Comparison of ENCODE assay signal across 8 cellular contexts in genomic region chr11:12110201-12110713, GRCh38. TPM values are rescaled to one million over a fixed set of nuclear protein-coding genes. Genes with fewer than 3 reads are reported as not detected.
DNase-seq lines count a peak whose midpoint lies in the region; ATAC-seq and TF ChIP-seq lines count a peak whose summit lies in the region.

MICAL2 (plus strand) TSS chr11:12110590; CDS start chr11:12162156, 51,566 bp downstream.

- H3K27me3 Mint-ChIP-seq in CD8-positive, alpha-beta T cell (ENCODE audit: low read depth), result no peaks in the 10 kb centered on the region
- peaks cover 80% of the 10 kb centered on the region for H3K27me3 Mint-ChIP-seq in endodermal cell (ENCODE audit: insufficient read depth)

- H3K4me3 Mint-ChIP-seq in CD8-positive, alpha-beta T cell, result peak within 1 kb of the TSS; percentile 83
- H3K4me3 Mint-ChIP-seq in endodermal cell, result peak within 1 kb of the TSS; percentile 56

- H3K4me1 Mint-ChIP-seq in CD8-positive, alpha-beta T cell (ENCODE audit: low read depth), result peaks cover 17% of the 10 kb centered on the region
- H3K4me1 Mint-ChIP-seq in endodermal cell, result peaks cover 6% of the 10 kb centered on the region

- peaks cover 13% of the 10 kb centered on the region for H3K4me1 ChIP-seq in CD8-positive, alpha-beta T cell (ENCODE audit: insufficient read depth, low read length)
- no peaks in the 10 kb centered on the region for H3K4me1 ChIP-seq in endodermal cell (ENCODE audit: control insufficient read depth, insufficient read depth, low read length)
- peaks cover 27% of the 10 kb centered on the region for H3K4me1 ChIP-seq in mesodermal cell (ENCODE audit: control insufficient read depth, insufficient read depth, low read length, poor library complexity, severe bottlenecking)

- no peaks in the 10 kb centered on the region for H3K9me3 ChIP-seq in CD8-positive, alpha-beta T cell (ENCODE audit: low read length)
- H3K9me3 ChIP-seq in endodermal cell (ENCODE audit: control insufficient read depth, low read length), result no peaks in the 10 kb centered on the region
- no peaks in the 10 kb centered on the region for H3K9me3 ChIP-seq in mesodermal cell (ENCODE audit: control insufficient read depth, low read length)

- WGBS in endodermal cell (ENCODE audit: insufficient coverage in 1 of 2, insufficient read length in 1 of 2), 2 experiments, result 1 to 2% methylated on average over 7 to 56 of the region's 56 CpGs
- WGBS in mesodermal cell (ENCODE audit: insufficient coverage in 2 of 2), 2 experiments, result 0 to 1% methylated on average over 29 to 46 of the region's 56 CpGs

- H3K4me3 ChIP-seq in CD8-positive, alpha-beta T cell (ENCODE audit: low read depth, low read length), result peak within 1 kb of the TSS; percentile 44
- peak within 1 kb of the TSS; percentile 81 for H3K4me3 ChIP-seq in endodermal cell (ENCODE audit: low read length)
- H3K4me3 ChIP-seq in mesodermal cell (ENCODE audit: extremely low read depth, insufficient read depth, low read length, poor library complexity, severe bottlenecking), result peak within 1 kb of the TSS; percentile 69

- POLR2A ChIA-PET in CD8-positive, alpha-beta T cell (lab: Charles Lee), result interaction anchor here (1.0 to 1.4 kb wide), 3 partner anchors 21 to 115 kb away, joined by 3 read pairs; no protein-coding TSS in a partner anchor

- no peaks in the 10 kb centered on the region for H3K36me3 ChIP-seq in CD8-positive, alpha-beta T cell (ENCODE audit: insufficient read depth, low read length)
- no peaks in the 10 kb centered on the region for H3K36me3 ChIP-seq in endodermal cell (ENCODE audit: control insufficient read depth, insufficient read depth, low read length)
- H3K36me3 ChIP-seq in mesodermal cell (ENCODE audit: control insufficient read depth, insufficient read depth, low read length), result peaks cover 21% of the 10 kb centered on the region

- CTCF ChIA-PET in CD8-positive, alpha-beta T cell (lab: Charles Lee), result interaction anchor here (1.1 to 3.8 kb wide), 5 partner anchors 11 to 126 kb away, joined by 3 to 11 read pairs (median 5); no protein-coding TSS in a partner anchor

- no peak within 1 kb of the TSS for H3K9ac ChIP-seq in endodermal cell (ENCODE audit: extremely low read depth, low read length, poor library complexity, severe bottlenecking)

- no peak within 1 kb of the TSS for H3K27ac ChIP-seq in CD8-positive, alpha-beta T cell (ENCODE audit: low read depth, low read length)
- H3K27ac ChIP-seq in endodermal cell (ENCODE audit: low read depth, low read length) (no peak within 1 kb of the TSS), mesodermal cell (ENCODE audit: low read depth, low read length, severe bottlenecking) (no peak within 1 kb of the TSS)

- H3K36me3 Mint-ChIP-seq in CD8-positive, alpha-beta T cell, result no peaks in the 10 kb centered on the region
- no peaks in the 10 kb centered on the region for H3K36me3 Mint-ChIP-seq in endodermal cell (ENCODE audit: low read depth)

- no peaks in the 10 kb centered on the region for H3K27me3 ChIP-seq in CD8-positive, alpha-beta T cell (ENCODE audit: insufficient read depth, low read length)
- H3K27me3 ChIP-seq in endodermal cell (ENCODE audit: control insufficient read depth, insufficient read depth, low read length, poor library complexity, severe bottlenecking), result peaks cover 79% of the 10 kb centered on the region

- ATAC-seq in CD8-positive, alpha-beta T cell, result peak; percentile 94
- ATAC-seq in GM21360 (IDR thresholded peaks at IDR 0.05; ENCODE audit: unreplicated experiment), result peak; percentile 99

- DNase-seq in CD8-positive, alpha-beta T cell, result peak; percentile 61 to 85 (median 79)
- DNase-seq in HS-5 (ENCODE audit: low read depth) (peak; percentile 53), NOMO-1 treated with dmso at 0.1 percent for 144 hours (lab: John Stamatoyannopoulos, UW; ENCODE audit: unreplicated experiment) (peak; percentile 92), endodermal cell (peak; percentile 94)
- DNase-seq in activated CD8-positive, alpha-beta memory T cell treated with anti-CD3 and anti-CD28 coated beads, Interleukin-2, amount 50 U/mL, for 24 hours (ENCODE audit: extremely low read depth), result peak; percentile 53
- peak; percentile 70 for DNase-seq in stimulated activated CD8-positive, alpha-beta memory T cell treated with anti-CD3 and anti-CD28 coated beads, Interleukin-15, amount 100 ng/mL, for 24 hours (ENCODE audit: low read depth)

- H3K27ac Mint-ChIP-seq in CD8-positive, alpha-beta T cell, result peak within 1 kb of the TSS; percentile 70
- no peak within 1 kb of the TSS for H3K27ac Mint-ChIP-seq in endodermal cell

- no peaks in the 10 kb centered on the region for H3K9me3 Mint-ChIP-seq in CD8-positive, alpha-beta T cell
- no peaks in the 10 kb centered on the region for H3K9me3 Mint-ChIP-seq in endodermal cell

- no peak for TF ChIP-seq CTCF in CD8-positive, alpha-beta T cell (IDR thresholded peaks at IDR 0.05)
- TF ChIP-seq CTCF in endodermal cell (conservative IDR thresholded peaks at IDR 0.05), result no peak

- intact Hi-C loops in CD8-positive, alpha-beta T cell (cut with DNase I, micrococcal nuclease), result loop anchor here in 1 of 2 experiments (1.0 to 5.0 kb wide), 3 partner anchors 114 to 263 kb away; no protein-coding TSS in a partner anchor

RNA-seq across cellular contexts. Expression of gene MICAL2, which starts in this region (rescaled TPM):
- 10 to 100 TPM; 15.8 TPM for total RNA-seq in CD8-positive, alpha-beta T cell
- total RNA-seq in endodermal cell, result 1 to 10 TPM; 1.5 to 1.9 TPM
- polyA plus RNA-seq in endodermal cell (2013, experiment 1 of 2), result 2.2 TPM
- 3.8 TPM for polyA plus RNA-seq in endodermal cell (2013, experiment 2 of 2)
- 99.2 TPM for polyA plus RNA-seq in mesodermal cell (2013, experiment 1 of 2)
- 85.1 TPM for polyA plus RNA-seq in mesodermal cell (2013, experiment 2 of 2)

Comparison
In these comparisons a context has a peak if more than half of its experiments do, and no peak if none do; other contexts are left out.
1. RNA of gene MICAL2 (total RNA-seq): 15.8 TPM in CD8-positive, alpha-beta T cell; 1.5 to 1.9 TPM in endodermal cell; every median in the first group is over 4 times any median in the second.
2. Peak in every context shown above with its lines, with median percentiles within 50 percentile points of each other: DNase-seq and H3K4me3 ChIP-seq.